ENCODE assay signal across 1 cellular context in the genomic region with DNA sequence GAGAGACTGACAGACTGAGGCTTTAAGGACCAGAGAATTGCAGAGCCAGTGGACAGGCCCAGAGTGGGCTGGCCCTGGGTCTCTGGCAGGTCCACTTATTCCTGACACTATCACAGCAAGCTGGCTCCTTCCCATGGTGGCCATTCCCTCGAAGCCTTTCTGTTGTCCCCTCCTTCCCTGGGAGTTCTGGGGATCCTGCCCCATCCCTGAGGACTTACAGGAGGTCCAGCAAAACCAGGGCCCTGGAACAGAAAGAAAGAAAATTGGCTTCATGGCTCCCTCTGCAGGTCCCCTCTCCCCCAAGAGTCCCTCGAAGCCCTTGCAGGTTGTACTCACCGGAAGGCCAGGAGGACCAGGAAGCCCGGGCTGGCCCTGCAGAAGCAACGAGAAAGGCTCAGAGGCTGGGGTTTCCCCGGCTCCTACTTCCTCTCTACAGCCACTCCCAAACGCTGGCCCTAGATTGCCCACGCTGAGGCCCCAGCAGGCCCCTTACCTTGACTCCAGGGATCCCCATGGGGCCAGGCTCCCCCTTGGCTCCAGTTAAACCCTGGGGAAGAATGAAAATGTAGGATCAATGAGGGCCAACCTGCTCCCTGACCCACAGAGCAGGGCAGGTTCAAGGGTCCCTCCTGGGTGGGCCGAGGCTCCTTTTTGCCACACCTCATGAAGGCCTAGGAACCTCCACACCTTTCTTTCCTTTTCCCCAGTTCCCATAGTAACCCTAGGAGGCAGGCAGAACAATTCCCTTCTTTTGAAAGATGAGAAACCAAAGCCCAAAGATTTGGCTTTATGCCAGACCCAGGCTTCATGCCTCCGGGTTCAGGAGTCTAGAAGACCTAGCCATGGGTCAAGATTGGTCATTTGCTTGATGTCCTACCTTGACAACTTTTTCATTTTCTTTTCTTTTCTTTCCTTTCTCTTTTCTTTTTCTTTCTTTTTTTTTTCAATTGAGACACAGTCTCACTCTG.
TF ChIP-seq lines count a peak whose summit lies in the region.

No MANE protein-coding gene starts in this region.

TF ChIP-seq in GM12878, 131 proteins besides CTCF, POLR2A, EP300 and RAD21 (continued from another document and continues in another):
- TF ChIP-seq ATF7 (IDR thresholded peaks at IDR 0.05; ENCODE audit: low read depth) (no peak; the same call in 1 of the 2 replicates), CREM (IDR thresholded peaks at IDR 0.05; ENCODE audit: low read depth) (0 out of 2 replicates have a peak, but pooled peaks have one; percentile 27), KDM1A (IDR thresholded peaks at IDR 0.05; ENCODE audit: borderline replicate concordance) (no peak), ZNF274 (IDR thresholded peaks at IDR 0.05; ENCODE audit: insufficient read depth, insufficient read length) (no peak), SMAD5 (IDR thresholded peaks at IDR 0.05; ENCODE audit: low read depth) (no peak), NR2C2 (IDR thresholded peaks at IDR 0.05; ENCODE audit: borderline replicate concordance, control insufficient read depth, insufficient read length, low read depth) (no peak), NFIC (IDR thresholded peaks at IDR 0.05; ENCODE audit: low read depth, low read length) (peak; percentile 54; the same call in 1 of the 2 replicates), RUNX3 (IDR thresholded peaks at IDR 0.05; ENCODE audit: low read length) (peak; percentile 44; the same call in 1 of the 2 replicates), PAX8 (IDR thresholded peaks at IDR 0.05) (no peak), SREBF2 (IDR thresholded peaks at IDR 0.05; ENCODE audit: low read length) (no peak), EZH2 (IDR thresholded peaks at IDR 0.05; ENCODE audit: borderline replicate concordance, control insufficient read depth, low read depth, low read length) (no peak), CHD1 (IDR thresholded peaks at IDR 0.05; ENCODE audit: low read depth, low read length) (no peak), NR2C1 (IDR thresholded peaks at IDR 0.05) (no peak), SMC3 (IDR thresholded peaks at IDR 0.05; ENCODE audit: borderline replicate concordance, low read length) (peak; percentile 28; the same call in 1 of the 2 replicates), YBX1 (IDR thresholded peaks at IDR 0.05) (no peak), BHLHE40 (IDR thresholded peaks at IDR 0.05; ENCODE audit: borderline replicate concordance in 1 of 2, low read depth in 2 of 2, low read length in 1 of 2) (no peak), ZNF24 (IDR thresholded peaks at IDR 0.05) (no peak), SPI1 (IDR thresholded peaks at IDR 0.05; ENCODE audit: borderline replicate concordance, insufficient read depth, low read depth, low read length) (peak; percentile 94), TCF3 (IDR thresholded peaks at IDR 0.05; ENCODE audit: borderline replicate concordance, insufficient read depth, low read depth, low read length) (no peak), TARDBP (IDR thresholded peaks at IDR 0.05; ENCODE audit: borderline replicate concordance) (0 out of 2 replicates have a peak, but pooled peaks have one; percentile 27), RB1 (IDR thresholded peaks at IDR 0.05; ENCODE audit: borderline replicate concordance) (0 out of 2 replicates have a peak, but pooled peaks have one; percentile 36), RBBP5 (conservative IDR thresholded peaks at IDR 0.05) (no peak), YY1 (IDR thresholded peaks at IDR 0.05; ENCODE audit: low read depth, low read length) (0 out of 2 replicates have a peak, but pooled peaks have one; percentile 19), SP1 (IDR thresholded peaks at IDR 0.05; ENCODE audit: low read depth, low read length) (peak; percentile 17), MTA2 (IDR thresholded peaks at IDR 0.05; ENCODE audit: low read depth) (peak; percentile 12; the same call in 1 of the 2 replicates), SMAD1 (IDR thresholded peaks at IDR 0.05; ENCODE audit: low read depth, partially characterized antibody) (peak; percentile 78), SRF (IDR thresholded peaks at IDR 0.05; ENCODE audit: low read depth in 2 of 2, low read length in 2 of 2) (no peak), NFYA (IDR thresholded peaks at IDR 0.05; ENCODE audit: borderline replicate concordance, low read depth, low read length) (no peak), ESRRA (IDR thresholded peaks at IDR 0.05; ENCODE audit: low read length) (no peak), EGR1 (IDR thresholded peaks at IDR 0.05; ENCODE audit: borderline replicate concordance in 1 of 2, low read depth in 2 of 2, low read length in 2 of 2) (peak in 1 of 2 experiments; percentile 50; a peak in 1 of 3 replicates), CHD4 (IDR thresholded peaks at IDR 0.05) (no peak), ZBED1 (IDR thresholded peaks at IDR 0.05; ENCODE audit: borderline replicate concordance) (no peak), FOXM1 (IDR thresholded peaks at IDR 0.05; ENCODE audit: low read depth, low read length) (no peak), ZNF622 (IDR thresholded peaks at IDR 0.05) (no peak), STAT3 (IDR thresholded peaks at IDR 0.05; ENCODE audit: low read depth, low read length) (no peak), NRF1 (conservative IDR thresholded peaks at IDR 0.05; ENCODE audit: low read depth, low read length) (no peak), BRCA1 (IDR thresholded peaks at IDR 0.05; ENCODE audit: low read depth, low read length) (no peak), MYB (IDR thresholded peaks at IDR 0.05; ENCODE audit: borderline replicate concordance, low read depth, low read length) (no peak), BCL11A (IDR thresholded peaks at IDR 0.05; ENCODE audit: low read depth, low read length) (no peak), LARP7 (IDR thresholded peaks at IDR 0.05) (no peak), KLF5 (IDR thresholded peaks at IDR 0.05; ENCODE audit: partially characterized antibody) (no peak), PAX5 (IDR thresholded peaks at IDR 0.05; ENCODE audit: borderline replicate concordance, low read depth, low read length) (no peak)
- TF ChIP-seq, protein P1, sequence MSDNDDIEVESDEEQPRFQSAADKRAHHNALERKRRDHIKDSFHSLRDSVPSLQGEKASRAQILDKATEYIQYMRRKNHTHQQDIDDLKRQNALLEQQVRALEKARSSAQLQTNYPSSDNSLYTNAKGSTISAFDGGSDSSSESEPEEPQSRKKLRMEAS (IDR thresholded peaks at IDR 0.05; ENCODE audit: low read depth, low read length) = no peak
- TF ChIP-seq, protein P2, sequence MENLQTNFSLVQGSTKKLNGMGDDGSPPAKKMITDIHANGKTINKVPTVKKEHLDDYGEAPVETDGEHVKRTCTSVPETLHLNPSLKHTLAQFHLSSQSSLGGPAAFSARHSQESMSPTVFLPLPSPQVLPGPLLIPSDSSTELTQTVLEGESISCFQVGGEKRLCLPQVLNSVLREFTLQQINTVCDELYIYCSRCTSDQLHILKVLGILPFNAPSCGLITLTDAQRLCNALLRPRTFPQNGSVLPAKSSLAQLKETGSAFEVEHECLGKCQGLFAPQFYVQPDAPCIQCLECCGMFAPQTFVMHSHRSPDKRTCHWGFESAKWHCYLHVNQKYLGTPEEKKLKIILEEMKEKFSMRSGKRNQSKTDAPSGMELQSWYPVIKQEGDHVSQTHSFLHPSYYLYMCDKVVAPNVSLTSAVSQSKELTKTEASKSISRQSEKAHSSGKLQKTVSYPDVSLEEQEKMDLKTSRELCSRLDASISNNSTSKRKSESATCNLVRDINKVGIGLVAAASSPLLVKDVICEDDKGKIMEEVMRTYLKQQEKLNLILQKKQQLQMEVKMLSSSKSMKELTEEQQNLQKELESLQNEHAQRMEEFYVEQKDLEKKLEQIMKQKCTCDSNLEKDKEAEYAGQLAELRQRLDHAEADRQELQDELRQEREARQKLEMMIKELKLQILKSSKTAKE (IDR thresholded peaks at IDR 0.05; ENCODE audit: low read depth, poor library complexity, severe bottlenecking) = peak; percentile 53
- TF ChIP-seq, protein P3, sequence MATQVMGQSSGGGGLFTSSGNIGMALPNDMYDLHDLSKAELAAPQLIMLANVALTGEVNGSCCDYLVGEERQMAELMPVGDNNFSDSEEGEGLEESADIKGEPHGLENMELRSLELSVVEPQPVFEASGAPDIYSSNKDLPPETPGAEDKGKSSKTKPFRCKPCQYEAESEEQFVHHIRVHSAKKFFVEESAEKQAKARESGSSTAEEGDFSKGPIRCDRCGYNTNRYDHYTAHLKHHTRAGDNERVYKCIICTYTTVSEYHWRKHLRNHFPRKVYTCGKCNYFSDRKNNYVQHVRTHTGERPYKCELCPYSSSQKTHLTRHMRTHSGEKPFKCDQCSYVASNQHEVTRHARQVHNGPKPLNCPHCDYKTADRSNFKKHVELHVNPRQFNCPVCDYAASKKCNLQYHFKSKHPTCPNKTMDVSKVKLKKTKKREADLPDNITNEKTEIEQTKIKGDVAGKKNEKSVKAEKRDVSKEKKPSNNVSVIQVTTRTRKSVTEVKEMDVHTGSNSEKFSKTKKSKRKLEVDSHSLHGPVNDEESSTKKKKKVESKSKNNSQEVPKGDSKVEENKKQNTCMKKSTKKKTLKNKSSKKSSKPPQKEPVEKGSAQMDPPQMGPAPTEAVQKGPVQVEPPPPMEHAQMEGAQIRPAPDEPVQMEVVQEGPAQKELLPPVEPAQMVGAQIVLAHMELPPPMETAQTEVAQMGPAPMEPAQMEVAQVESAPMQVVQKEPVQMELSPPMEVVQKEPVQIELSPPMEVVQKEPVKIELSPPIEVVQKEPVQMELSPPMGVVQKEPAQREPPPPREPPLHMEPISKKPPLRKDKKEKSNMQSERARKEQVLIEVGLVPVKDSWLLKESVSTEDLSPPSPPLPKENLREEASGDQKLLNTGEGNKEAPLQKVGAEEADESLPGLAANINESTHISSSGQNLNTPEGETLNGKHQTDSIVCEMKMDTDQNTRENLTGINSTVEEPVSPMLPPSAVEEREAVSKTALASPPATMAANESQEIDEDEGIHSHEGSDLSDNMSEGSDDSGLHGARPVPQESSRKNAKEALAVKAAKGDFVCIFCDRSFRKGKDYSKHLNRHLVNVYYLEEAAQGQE (IDR thresholded peaks at IDR 0.05; ENCODE audit: low read depth, low read length) = no peak
- TF ChIP-seq, protein P4, sequence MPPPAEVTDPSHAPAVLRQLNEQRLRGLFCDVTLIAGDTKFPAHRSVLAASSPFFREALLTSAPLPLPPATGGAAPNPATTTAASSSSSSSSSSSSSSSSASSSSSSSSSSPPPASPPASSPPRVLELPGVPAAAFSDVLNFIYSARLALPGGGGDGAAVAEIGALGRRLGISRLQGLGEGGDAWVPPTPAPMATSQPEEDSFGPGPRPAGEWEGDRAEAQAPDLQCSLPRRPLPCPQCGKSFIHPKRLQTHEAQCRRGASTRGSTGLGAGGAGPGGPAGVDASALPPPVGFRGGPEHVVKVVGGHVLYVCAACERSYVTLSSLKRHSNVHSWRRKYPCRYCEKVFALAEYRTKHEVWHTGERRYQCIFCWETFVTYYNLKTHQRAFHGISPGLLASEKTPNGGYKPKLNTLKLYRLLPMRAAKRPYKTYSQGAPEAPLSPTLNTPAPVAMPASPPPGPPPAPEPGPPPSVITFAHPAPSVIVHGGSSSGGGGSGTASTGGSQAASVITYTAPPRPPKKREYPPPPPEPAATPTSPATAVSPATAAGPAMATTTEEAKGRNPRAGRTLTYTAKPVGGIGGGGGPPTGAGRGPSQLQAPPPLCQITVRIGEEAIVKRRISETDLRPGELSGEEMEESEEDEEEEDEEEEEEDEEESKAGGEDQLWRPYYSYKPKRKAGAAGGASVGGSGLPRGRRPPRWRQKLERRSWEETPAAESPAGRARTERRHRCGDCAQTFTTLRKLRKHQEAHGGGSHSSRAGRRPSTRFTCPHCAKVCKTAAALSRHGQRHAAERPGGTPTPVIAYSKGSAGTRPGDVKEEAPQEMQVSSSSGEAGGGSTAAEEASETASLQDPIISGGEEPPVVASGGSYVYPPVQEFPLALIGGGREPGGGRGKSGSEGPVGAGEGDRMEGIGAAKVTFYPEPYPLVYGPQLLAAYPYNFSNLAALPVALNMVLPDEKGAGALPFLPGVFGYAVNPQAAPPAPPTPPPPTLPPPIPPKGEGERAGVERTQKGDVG (CRISPR knock-in tag; IDR thresholded peaks at IDR 0.05) = no peak
- TF ChIP-seq, protein P5, sequence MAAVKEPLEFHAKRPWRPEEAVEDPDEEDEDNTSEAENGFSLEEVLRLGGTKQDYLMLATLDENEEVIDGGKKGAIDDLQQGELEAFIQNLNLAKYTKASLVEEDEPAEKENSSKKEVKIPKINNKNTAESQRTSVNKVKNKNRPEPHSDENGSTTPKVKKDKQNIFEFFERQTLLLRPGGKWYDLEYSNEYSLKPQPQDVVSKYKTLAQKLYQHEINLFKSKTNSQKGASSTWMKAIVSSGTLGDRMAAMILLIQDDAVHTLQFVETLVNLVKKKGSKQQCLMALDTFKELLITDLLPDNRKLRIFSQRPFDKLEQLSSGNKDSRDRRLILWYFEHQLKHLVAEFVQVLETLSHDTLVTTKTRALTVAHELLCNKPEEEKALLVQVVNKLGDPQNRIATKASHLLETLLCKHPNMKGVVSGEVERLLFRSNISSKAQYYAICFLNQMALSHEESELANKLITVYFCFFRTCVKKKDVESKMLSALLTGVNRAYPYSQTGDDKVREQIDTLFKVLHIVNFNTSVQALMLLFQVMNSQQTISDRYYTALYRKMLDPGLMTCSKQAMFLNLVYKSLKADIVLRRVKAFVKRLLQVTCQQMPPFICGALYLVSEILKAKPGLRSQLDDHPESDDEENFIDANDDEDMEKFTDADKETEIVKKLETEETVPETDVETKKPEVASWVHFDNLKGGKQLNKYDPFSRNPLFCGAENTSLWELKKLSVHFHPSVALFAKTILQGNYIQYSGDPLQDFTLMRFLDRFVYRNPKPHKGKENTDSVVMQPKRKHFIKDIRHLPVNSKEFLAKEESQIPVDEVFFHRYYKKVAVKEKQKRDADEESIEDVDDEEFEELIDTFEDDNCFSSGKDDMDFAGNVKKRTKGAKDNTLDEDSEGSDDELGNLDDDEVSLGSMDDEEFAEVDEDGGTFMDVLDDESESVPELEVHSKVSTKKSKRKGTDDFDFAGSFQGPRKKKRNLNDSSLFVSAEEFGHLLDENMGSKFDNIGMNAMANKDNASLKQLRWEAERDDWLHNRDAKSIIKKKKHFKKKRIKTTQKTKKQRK (IDR thresholded peaks at IDR 0.05; ENCODE audit: low read depth, low read length) = no peak
- TF ChIP-seq, protein P6, sequence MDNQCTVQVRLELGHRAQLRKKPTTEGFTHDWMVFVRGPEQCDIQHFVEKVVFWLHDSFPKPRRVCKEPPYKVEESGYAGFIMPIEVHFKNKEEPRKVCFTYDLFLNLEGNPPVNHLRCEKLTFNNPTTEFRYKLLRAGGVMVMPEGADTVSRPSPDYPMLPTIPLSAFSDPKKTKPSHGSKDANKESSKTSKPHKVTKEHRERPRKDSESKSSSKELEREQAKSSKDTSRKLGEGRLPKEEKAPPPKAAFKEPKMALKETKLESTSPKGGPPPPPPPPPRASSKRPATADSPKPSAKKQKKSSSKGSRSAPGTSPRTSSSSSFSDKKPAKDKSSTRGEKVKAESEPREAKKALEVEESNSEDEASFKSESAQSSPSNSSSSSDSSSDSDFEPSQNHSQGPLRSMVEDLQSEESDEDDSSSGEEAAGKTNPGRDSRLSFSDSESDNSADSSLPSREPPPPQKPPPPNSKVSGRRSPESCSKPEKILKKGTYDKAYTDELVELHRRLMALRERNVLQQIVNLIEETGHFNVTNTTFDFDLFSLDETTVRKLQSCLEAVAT (IDR thresholded peaks at IDR 0.05) = no peak
- TF ChIP-seq, protein P7, sequence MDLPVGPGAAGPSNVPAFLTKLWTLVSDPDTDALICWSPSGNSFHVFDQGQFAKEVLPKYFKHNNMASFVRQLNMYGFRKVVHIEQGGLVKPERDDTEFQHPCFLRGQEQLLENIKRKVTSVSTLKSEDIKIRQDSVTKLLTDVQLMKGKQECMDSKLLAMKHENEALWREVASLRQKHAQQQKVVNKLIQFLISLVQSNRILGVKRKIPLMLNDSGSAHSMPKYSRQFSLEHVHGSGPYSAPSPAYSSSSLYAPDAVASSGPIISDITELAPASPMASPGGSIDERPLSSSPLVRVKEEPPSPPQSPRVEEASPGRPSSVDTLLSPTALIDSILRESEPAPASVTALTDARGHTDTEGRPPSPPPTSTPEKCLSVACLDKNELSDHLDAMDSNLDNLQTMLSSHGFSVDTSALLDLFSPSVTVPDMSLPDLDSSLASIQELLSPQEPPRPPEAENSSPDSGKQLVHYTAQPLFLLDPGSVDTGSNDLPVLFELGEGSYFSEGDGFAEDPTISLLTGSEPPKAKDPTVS (IDR thresholded peaks at IDR 0.05; ENCODE audit: low read depth, low read length) = no peak
